Comparison of ENCODE assay signal across 19 cellular contexts in genomic region chr1:30100186-30100862, GRCh38.
DNase-seq lines count a peak whose midpoint lies in the region; ATAC-seq and TF ChIP-seq lines count a peak whose summit lies in the region.
"Had no signal": no experiment of that assay in that cellular context is flagged by ENCODE, and none has a peak within 500 bp of the region (broad histone marks: within the 10 kb centered on the region; RNA-seq: fewer than 3 reads in every experiment).

No MANE protein-coding gene starts in this region.

- no peaks in the 10 kb centered on the region for H3K4me1 Mint-ChIP-seq in activated T-helper 17 cell treated with anti-CD3 and anti-CD28 coated beads, Interleukin-2, amount 50 U/mL, for 72 hours
- peaks cover 9% of the 10 kb centered on the region for H3K4me1 Mint-ChIP-seq in mesothelial cell of epicardium
- no peaks in the 10 kb centered on the region for H3K4me1 Mint-ChIP-seq in activated T-cell treated with anti-CD3 and anti-CD28 coated beads, Interleukin-2, amount 50 U/mL, for 24 hours (ENCODE audit: low read depth)
- H3K4me1 Mint-ChIP-seq: B cell; CD4-positive, CD25-positive, alpha-beta regulatory T cell had no signal

- H3K36me3 Mint-ChIP-seq in activated T-helper 17 cell treated with anti-CD3 and anti-CD28 coated beads, Interleukin-2, amount 50 U/mL, for 72 hours (ENCODE audit: low read depth): no peaks in the 10 kb centered on the region
- no peaks in the 10 kb centered on the region for H3K36me3 Mint-ChIP-seq in mesothelial cell of epicardium
- H3K36me3 Mint-ChIP-seq in activated T-cell treated with anti-CD3 and anti-CD28 coated beads, Interleukin-2, amount 50 U/mL, for 24 hours (ENCODE audit: low read depth): no peaks in the 10 kb centered on the region
- H3K36me3 Mint-ChIP-seq: CD4-positive, CD25-positive, alpha-beta regulatory T cell; CD8-positive, alpha-beta T cell had no signal

- H3K9me3 Mint-ChIP-seq in activated T-helper 17 cell treated with anti-CD3 and anti-CD28 coated beads, Interleukin-2, amount 50 U/mL, for 72 hours: no peaks in the 10 kb centered on the region
- H3K9me3 Mint-ChIP-seq in mesothelial cell of epicardium: peaks cover 4% of the 10 kb centered on the region
- no peaks in the 10 kb centered on the region for H3K9me3 Mint-ChIP-seq in activated T-cell treated with anti-CD3 and anti-CD28 coated beads, Interleukin-2, amount 50 U/mL, for 24 hours
- H3K9me3 Mint-ChIP-seq: CD4-positive, CD25-positive, alpha-beta regulatory T cell; CD8-positive, alpha-beta T cell had no signal

- H3K4me3 Mint-ChIP-seq in activated T-helper 17 cell treated with anti-CD3 and anti-CD28 coated beads, Interleukin-2, amount 50 U/mL, for 72 hours: no peak overlapping the region
- no peak overlapping the region for H3K4me3 Mint-ChIP-seq in mesothelial cell of epicardium
- H3K4me3 Mint-ChIP-seq in activated T-cell treated with anti-CD3 and anti-CD28 coated beads, Interleukin-2, amount 50 U/mL, for 24 hours: no peak overlapping the region
- H3K4me3 Mint-ChIP-seq: B cell; CD4-positive, CD25-positive, alpha-beta regulatory T cell; CD8-positive, alpha-beta T cell; H9 had no signal

- no peak for TF ChIP-seq CTCF in mesothelial cell of epicardium (IDR thresholded peaks at IDR 0.05; ENCODE audit: unreplicated experiment)

- intact Hi-C loops in Right ventricle myocardium inferior (cut with DNase I) (no loop called here), cardiac septum (cut with DNase I) (no loop called here), left ventricle myocardium superior (cut with micrococcal nuclease) (no loop called here)

- peak overlapping the region; percentile 40 for H3K27ac Mint-ChIP-seq in activated T-helper 17 cell treated with anti-CD3 and anti-CD28 coated beads, Interleukin-2, amount 50 U/mL, for 72 hours
- peak overlapping the region; percentile 54 for H3K27ac Mint-ChIP-seq in mesothelial cell of epicardium
- H3K27ac Mint-ChIP-seq in activated T-cell treated with anti-CD3 and anti-CD28 coated beads, Interleukin-2, amount 50 U/mL, for 24 hours: no peak overlapping the region
- H3K27ac Mint-ChIP-seq: B cell; CD4-positive, CD25-positive, alpha-beta regulatory T cell; CD8-positive, alpha-beta T cell; H9 had no signal

- H3K27me3 Mint-ChIP-seq in activated T-helper 17 cell treated with anti-CD3 and anti-CD28 coated beads, Interleukin-2, amount 50 U/mL, for 72 hours: no peaks in the 10 kb centered on the region
- peaks cover 62% of the 10 kb centered on the region for H3K27me3 Mint-ChIP-seq in mesothelial cell of epicardium (ENCODE audit: low read depth)
- H3K27me3 Mint-ChIP-seq in activated T-cell treated with anti-CD3 and anti-CD28 coated beads, Interleukin-2, amount 50 U/mL, for 24 hours: peaks cover 7% of the 10 kb centered on the region
- H3K27me3 Mint-ChIP-seq: CD4-positive, CD25-positive, alpha-beta regulatory T cell had no signal

- ATAC-seq in Right ventricle myocardium inferior: peak; percentile 74
- no peak for ATAC-seq in activated T-helper 17 cell treated with anti-CD3 and anti-CD28 coated beads, Interleukin-2, amount 50 U/mL, for 72 hours (replicated peaks)
- ATAC-seq in left ventricle myocardium superior: peak; percentile 74
- ATAC-seq: CD8-positive, alpha-beta T cell; GM12878; HCT116 had no signal

- no peak for DNase-seq in Right ventricle myocardium inferior (ENCODE audit: missing footprints)
- DNase-seq in cardiac septum (ENCODE audit: low spot score): no peak
- no peak for DNase-seq in left ventricle myocardium superior
- no peak for DNase-seq in mesothelial cell of epicardium (ENCODE audit: low spot score in 2 of 2, unreplicated experiment in 2 of 2)
- no peak for DNase-seq in activated T-cell treated with anti-CD3 and anti-CD28 coated beads, Interleukin-2, amount 50 U/mL, for 24 hours
- no peak for DNase-seq in EL
- no peak for DNase-seq in NCI-H774 (lab: John Stamatoyannopoulos, UW)
- DNase-seq: Caco-2; CD4-positive, CD25-positive, alpha-beta regulatory T cell; CD8-positive, alpha-beta T cell; DMS153; DND-41; GDM1; GM23248; H9 had no signal
